Comparison of ENCODE assay signal across 1 cellular context in genomic region chr1:10415211-10415930, GRCh38.
TF ChIP-seq lines count a peak whose summit lies in the region.

No MANE protein-coding gene starts in this region.

TF ChIP-seq in HepG2, 621 proteins besides CTCF, POLR2A, EP300 and RAD21:
- TF ChIP-seq PHF20 (CRISPR knock-in tag; IDR thresholded peaks at IDR 0.05), result no peak
- TF ChIP-seq ZNF354B (CRISPR knock-in tag; IDR thresholded peaks at IDR 0.05), result no peak
- TF ChIP-seq ZNF761 (CRISPR knock-in tag; conservative IDR thresholded peaks at IDR 0.05), result no peak
- no peak for TF ChIP-seq ELF4 (CRISPR knock-in tag; IDR thresholded peaks at IDR 0.05; ENCODE audit: borderline replicate concordance)
- no peak for TF ChIP-seq GATAD1 (CRISPR knock-in tag; IDR thresholded peaks at IDR 0.05)
- peak; percentile 64; the same call in 1 of the 2 replicates for TF ChIP-seq NFE2L2 (IDR thresholded peaks at IDR 0.05; ENCODE audit: low read length)
- TF ChIP-seq ZBTB3 (CRISPR knock-in tag; IDR thresholded peaks at IDR 0.05; ENCODE audit: borderline replicate concordance, low read depth), result no peak
- TF ChIP-seq REL (CRISPR knock-in tag; conservative IDR thresholded peaks at IDR 0.05), result no peak
